ENCODE assay signal across 11 cellular contexts in the genomic region with DNA sequence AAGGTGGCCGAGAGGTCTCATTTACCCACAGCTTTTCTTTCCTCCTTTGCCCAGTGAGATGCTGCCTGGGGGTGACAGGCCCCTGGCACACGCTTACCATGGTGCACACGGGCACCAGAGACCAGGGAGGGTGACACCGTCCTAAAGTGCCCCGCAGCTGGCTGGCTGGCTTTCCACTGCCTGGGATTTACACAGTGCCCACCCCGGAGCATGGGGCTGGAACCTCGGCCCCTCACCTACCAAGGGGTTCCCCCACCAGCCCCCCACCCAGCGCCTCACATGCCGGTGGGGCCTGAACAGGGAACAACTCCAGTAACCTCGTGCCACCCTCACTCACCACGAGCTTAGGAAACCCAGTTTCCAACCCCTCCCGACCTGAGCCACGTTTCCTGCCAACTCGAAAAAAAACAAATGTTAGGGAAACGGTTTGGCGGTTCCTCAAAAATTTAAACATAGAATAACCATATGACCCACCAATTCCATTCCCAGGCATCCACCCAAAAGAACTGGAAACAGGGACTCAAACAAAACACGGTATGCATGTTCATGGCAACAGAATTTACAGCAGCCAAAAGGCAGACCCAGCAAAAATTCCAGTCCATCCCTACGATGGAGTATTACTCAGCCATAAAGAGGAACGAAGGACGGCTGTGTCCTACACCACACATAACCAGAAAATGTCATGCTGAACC.
DNase-seq lines count a peak whose midpoint lies in the region; ATAC-seq, FAIRE-seq and TF ChIP-seq lines count a peak whose summit lies in the region.
"Had no signal": no experiment of that assay in that cellular context is flagged by ENCODE, and none has a peak within 500 bp of the region (broad histone marks: within the 10 kb centered on the region; RNA-seq: fewer than 3 reads in every experiment).

No MANE protein-coding gene starts in this region.

- H3K4me3 ChIP-seq in endothelial cell of umbilical vein (replicated peaks in 1 of 3; ENCODE audit: insufficient read depth in 1 of 3, low read depth in 1 of 3, low read length in 3 of 3) (no peak overlapping the region), neural progenitor cell (no peak overlapping the region)

- H3K27me3 Mint-ChIP-seq in neural progenitor cell (ENCODE audit: insufficient read depth, low read depth) (peaks cover 7% of the 10 kb centered on the region), immature natural killer cell (ENCODE audit: low read depth in 3 of 3) (peaks cover 0 to 3% (median 0%) of the 10 kb centered on the region in 3 donors)

- no peak overlapping the region for H2AFZ ChIP-seq in endothelial cell of umbilical vein (ENCODE audit: low read depth, low read length)
- no peak overlapping the region for H2AFZ ChIP-seq in neural progenitor cell (replicated peaks)

- POLR2A ChIA-PET in endothelial cell of umbilical vein (lab: Charles Lee) = no interaction called here

- H3K27ac Mint-ChIP-seq in neural progenitor cell (peak overlapping the region; percentile 28), immature natural killer cell (peak overlapping the region in 1 of 6 donors; percentile 30)

- H3K27me3 ChIP-seq in endothelial cell of umbilical vein (ENCODE audit: control insufficient read depth in 2 of 2, insufficient read depth in 2 of 2, low read length in 2 of 2) = no peaks in the 10 kb centered on the region
- no peaks in the 10 kb centered on the region for H3K27me3 ChIP-seq in neural progenitor cell

- peaks cover 16% of the 10 kb centered on the region for H3K4me1 ChIP-seq in endothelial cell of umbilical vein (ENCODE audit: control insufficient read depth, extremely low read depth, insufficient read depth, low read length)
- peaks cover 20% of the 10 kb centered on the region for H3K4me1 ChIP-seq in neural progenitor cell

- no peak for TF ChIP-seq POLR2A in endothelial cell of umbilical vein (IDR thresholded peaks at IDR 0.05; ENCODE audit: low read depth, low read length)

- H3K4me2 ChIP-seq in endothelial cell of umbilical vein (ENCODE audit: insufficient read depth, low read length) (no peak overlapping the region), neural progenitor cell (no peak overlapping the region)

- peaks cover 0 to 4% of the 10 kb centered on the region in 2 experiments for H3K36me3 ChIP-seq in endothelial cell of umbilical vein (ENCODE audit: control insufficient read depth in 2 of 2, extremely low read depth in 1 of 2, insufficient read depth in 2 of 2, low read length in 2 of 2)
- no peaks in the 10 kb centered on the region for H3K36me3 ChIP-seq in neural progenitor cell

- H3K79me2 ChIP-seq in endothelial cell of umbilical vein (ENCODE audit: control insufficient read depth, insufficient read depth, low read length) = peaks cover 38% of the 10 kb centered on the region
- peaks cover 88% of the 10 kb centered on the region for H3K79me2 ChIP-seq in neural progenitor cell (ENCODE audit: low read depth)

- DNase-seq in AG08395 (ENCODE audit: low spot score) (peak; percentile 43), NCI-H446 treated with DMSO at 0.1 percent for 48 hours (lab: John Stamatoyannopoulos, UW) (peak; percentile 67), endothelial cell of umbilical vein (ENCODE audit: low read depth, low spot score) (peak; percentile 73), neural progenitor cell (ENCODE audit: low spot score) (no peak), DMS53 treated with DMSO at 0.1 percent for 48 hours (lab: John Stamatoyannopoulos, UW; ENCODE audit: unreplicated experiment) (no peak), RPMI8226 (no peak), immature natural killer cell (no peak)
- DNase-seq: activated T-cell treated with anti-CD3 and anti-CD28 coated beads for 4 hours; stimulated activated naive CD8-positive, alpha-beta T cell treated with anti-CD3 and anti-CD28 coated beads, Interleukin-15, Interleukin-2, amounts not matched to agents 100 U/mL and 50 U/mL, for 24 hours had no signal

- no TSS peak for BruUV-seq in endothelial cell of umbilical vein (replicated peaks; lab: Mats Ljungman, UMichigan)

- intact Hi-C loops in endothelial cell of umbilical vein (cut with micrococcal nuclease) = no loop called here

- H3K9me3 ChIP-seq in endothelial cell of umbilical vein (replicated peaks; ENCODE audit: control insufficient read depth, insufficient read depth, low read length) = no peaks in the 10 kb centered on the region
- H3K9me3 ChIP-seq in neural progenitor cell (ENCODE audit: low read depth) = no peaks in the 10 kb centered on the region

- H4K20me1 ChIP-seq in endothelial cell of umbilical vein (replicated peaks; ENCODE audit: control insufficient read depth, extremely low read depth, insufficient read depth, low read length) = no peaks in the 10 kb centered on the region
- peaks cover 83% of the 10 kb centered on the region for H4K20me1 ChIP-seq in neural progenitor cell (ENCODE audit: low read depth)

- H3K36me3 Mint-ChIP-seq in neural progenitor cell (peaks cover 2% of the 10 kb centered on the region), immature natural killer cell (peaks cover 0 to 3% (median 0%) of the 10 kb centered on the region in 3 donors)

- peak overlapping the region; percentile 7 for H3K4me3 Mint-ChIP-seq in neural progenitor cell
- no peak overlapping the region for H3K4me3 Mint-ChIP-seq in immature natural killer cell

- H3K9ac ChIP-seq in endothelial cell of umbilical vein (replicated peaks; ENCODE audit: extremely low read depth, insufficient read depth, low read length) (no peak overlapping the region), neural progenitor cell (no peak overlapping the region)

- no peak for ATAC-seq in HG02885 (IDR thresholded peaks at IDR 0.05; ENCODE audit: poor library complexity, unreplicated experiment)
- ATAC-seq: stimulated activated naive CD8-positive, alpha-beta T cell treated with anti-CD3 and anti-CD28 coated beads, Interleukin-15, Interleukin-2, amounts not matched to agents 100 U/mL and 50 U/mL, for 24 hours had no signal

- H3K9me3 Mint-ChIP-seq in neural progenitor cell (no peaks in the 10 kb centered on the region), immature natural killer cell (no peaks in the 10 kb centered on the region)

- TF ChIP-seq CTCF in endothelial cell of umbilical vein (IDR thresholded peaks at IDR 0.05; ENCODE audit: extremely low read depth in 1 of 2, insufficient read depth in 1 of 2, low read depth in 1 of 2, low read length in 2 of 2) (no peak), neural progenitor cell (IDR thresholded peaks at IDR 0.05) (no peak)

- FAIRE-seq in endothelial cell of umbilical vein (lab: Jason Lieb, UNC) = no peak

- H3K27ac ChIP-seq in endothelial cell of umbilical vein (ENCODE audit: insufficient read depth, low read depth, low read length) = peak overlapping the region; percentile 10
- H3K27ac ChIP-seq in neural progenitor cell = no peak overlapping the region
- H3K27ac ChIP-seq: C4-2B had no signal

- CTCF ChIA-PET in endothelial cell of umbilical vein (lab: Charles Lee) = interaction anchor here (1.0 to 1.3 kb wide), 8 partner anchors 8 to 273 kb away, joined by 3 to 5 read pairs (median 3); partner anchors contain the start of gene NCOR2

- H3K9me1 ChIP-seq in endothelial cell of umbilical vein (replicated peaks; ENCODE audit: control insufficient read depth, extremely low read depth, insufficient read depth, low read length) = no peaks in the 10 kb centered on the region

- H3K4me1 Mint-ChIP-seq in neural progenitor cell (peaks cover 51% of the 10 kb centered on the region), immature natural killer cell (peaks cover 19 to 35% of the 10 kb centered on the region in 2 donors)

- H3F3A ChIP-seq in neural progenitor cell (ENCODE audit: low read depth) = peaks cover 17% of the 10 kb centered on the region

- dilution Hi-C loops in endothelial cell of umbilical vein (cut with MboI; ENCODE audit: extremely low pct_ligation_motif_present, low sequenced_read_pairs) = no loop called here

TF ChIP-seq in endothelial cell of umbilical vein, 7 proteins besides CTCF, POLR2A, EP300 and RAD21:
- TF ChIP-seq POLR2AphosphoS5 (IDR thresholded peaks at IDR 0.05; ENCODE audit: insufficient read depth, low read depth, low read length) (no peak), MYC (IDR thresholded peaks at IDR 0.05; ENCODE audit: low read depth, low read length) (no peak), JUN (IDR thresholded peaks at IDR 0.05; ENCODE audit: borderline replicate concordance, insufficient read depth, insufficient read length, low read depth) (no peak), FOS (IDR thresholded peaks at IDR 0.05; ENCODE audit: borderline replicate concordance, insufficient read depth, low read length) (no peak), GATA2 (IDR thresholded peaks at IDR 0.05; ENCODE audit: insufficient read depth, insufficient read length, low read depth, low read length) (no peak), EZH2 (IDR thresholded peaks at IDR 0.05; ENCODE audit: borderline replicate concordance, low read depth, low read length, severe bottlenecking) (no peak)
- TF ChIP-seq, protein P1, sequence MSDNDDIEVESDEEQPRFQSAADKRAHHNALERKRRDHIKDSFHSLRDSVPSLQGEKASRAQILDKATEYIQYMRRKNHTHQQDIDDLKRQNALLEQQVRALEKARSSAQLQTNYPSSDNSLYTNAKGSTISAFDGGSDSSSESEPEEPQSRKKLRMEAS (IDR thresholded peaks at IDR 0.05; ENCODE audit: insufficient read depth, insufficient read length) = no peak

Comparison
In these comparisons a context has a peak if more than half of its experiments do, and no peak if none do; other contexts are left out.
1. DNase-seq: peak in AG08395 (single experiment), NCI-H446 treated with DMSO at 0.1 percent for 48 hours (single experiment) and endothelial cell of umbilical vein (single experiment); none in neural progenitor cell (single experiment), DMS53 treated with DMSO at 0.1 percent for 48 hours (single experiment), RPMI8226 (single experiment) and immature natural killer cell (0 of 3).